ENCODE assay signal across 10 cellular contexts in genomic region chr1:2127181-2128145, GRCh38.
DNase-seq lines count a peak whose midpoint lies in the region; ATAC-seq and TF ChIP-seq lines count a peak whose summit lies in the region.
"Had no signal": no experiment of that assay in that cellular context is flagged by ENCODE, and none has a peak within 500 bp of the region (broad histone marks: within the 10 kb centered on the region; RNA-seq: fewer than 3 reads in every experiment).

No MANE protein-coding gene starts in this region.

- peaks cover 1% of the 10 kb centered on the region for H3K4me1 Mint-ChIP-seq in MCF 10A (ENCODE audit: insufficient read depth, unreplicated experiment)

- POLR2A ChIA-PET in MCF 10A (lab: Yijun Ruan, JAX): no interaction called here

- H3K9me3 ChIP-seq in breast epithelium (no peaks in the 10 kb centered on the region), colonic mucosa (no peaks in the 10 kb centered on the region)
- H3K9me3 ChIP-seq: adrenal gland had no signal

- H3K4me3 ChIP-seq in breast epithelium (peak overlapping the region in 2 of 3 donors; percentile 28 to 56), colonic mucosa (no peak overlapping the region)
- H3K4me3 ChIP-seq: adrenal gland had no signal

- CTCF ChIA-PET in MCF 10A (lab: Yijun Ruan, JAX): interaction anchor here (0.9 to 1.9 kb wide), 2 partner anchors 13 to 83 kb away, joined by 4 to 7 read pairs; no protein-coding TSS in a partner anchor

- intact Hi-C loops in breast epithelium (cut with DNase I; ENCODE audit: low total_unique reads) (no loop called here), MCF 10A (cut with micrococcal nuclease) (no loop called here), colonic mucosa (cut with DNase I) (no loop called here)

- no peak for TF ChIP-seq POLR2A in breast epithelium (IDR thresholded peaks at IDR 0.05)

- H3K27me3 ChIP-seq in breast epithelium (no peaks in the 10 kb centered on the region), colonic mucosa (no peaks in the 10 kb centered on the region)
- H3K27me3 ChIP-seq: adrenal gland had no signal

- no TSS peak for BruUV-seq in MCF 10A (replicated peaks; lab: Mats Ljungman, UMichigan)

- TF ChIP-seq CTCF in breast epithelium (IDR thresholded peaks at IDR 0.05) (no peak), MCF 10A (IDR thresholded peaks at IDR 0.05; ENCODE audit: unreplicated experiment) (no peak), colonic mucosa (IDR thresholded peaks at IDR 0.05) (no peak)

- ATAC-seq in GM21737 (IDR thresholded peaks at IDR 0.05; ENCODE audit: unreplicated experiment): no peak

- H3K27ac ChIP-seq in breast epithelium: peak overlapping the region; percentile 12 to 29
- no peak overlapping the region for H3K27ac ChIP-seq in colonic mucosa
- H3K27ac ChIP-seq: adrenal gland had no signal

- no peak overlapping the region for H3K4me3 Mint-ChIP-seq in MCF 10A (ENCODE audit: unreplicated experiment)

- no peak overlapping the region for H3K27ac Mint-ChIP-seq in MCF 10A (ENCODE audit: low read depth, unreplicated experiment)

- no peaks in the 10 kb centered on the region for H3K36me3 Mint-ChIP-seq in MCF 10A (ENCODE audit: insufficient read depth, unreplicated experiment)

- peak in 1 of 2 donors; percentile 50 for DNase-seq in breast epithelium (ENCODE audit: low spot score in 2 of 2)
- no peak for DNase-seq in MCF 10A (ENCODE audit: unreplicated experiment)
- DNase-seq in anterior cingulate cortex (lab: John Stamatoyannopoulos, UW): peak in 31 of 58 donors; percentile 22 to 73 (median 47)
- DNase-seq in midbrain (lab: John Stamatoyannopoulos, UW): peak; percentile 52
- DNase-seq in colonic mucosa: no peak
- no peak for DNase-seq in cerebellum (ENCODE audit: low spot score)
- DNase-seq in stimulated activated CD4-positive, alpha-beta T cell treated with anti-CD3 and anti-CD28 coated beads, Interleukin-4, amount 100 ng/mL, for 1 hour: no peak
- DNase-seq: stimulated activated CD4-positive, alpha-beta T cell treated with anti-CD3 and anti-CD28 coated beads, Interleukin-4, amount 100 ng/mL, for 4 hours had no signal

- H3K9ac ChIP-seq in colonic mucosa (ENCODE audit: low read depth in 2 of 2, low read length in 2 of 2): no peak overlapping the region

- no peaks in the 10 kb centered on the region for H3K9me3 Mint-ChIP-seq in MCF 10A (ENCODE audit: unreplicated experiment)

- no peaks in the 10 kb centered on the region for H3K4me1 ChIP-seq in breast epithelium
- H3K4me1 ChIP-seq in colonic mucosa: no peaks in the 10 kb centered on the region

- no peaks in the 10 kb centered on the region for H3K27me3 Mint-ChIP-seq in MCF 10A (ENCODE audit: insufficient read depth, unreplicated experiment)

- H3K36me3 ChIP-seq in breast epithelium (no peaks in the 10 kb centered on the region), colonic mucosa (no peaks in the 10 kb centered on the region)
- H3K36me3 ChIP-seq: adrenal gland had no signal

Comparison
In these comparisons a context has a peak if more than half of its experiments do, and no peak if none do; other contexts are left out.
1. DNase-seq: peak in anterior cingulate cortex (31 of 58) and midbrain (single experiment); none in MCF 10A (single experiment), colonic mucosa (single experiment), cerebellum (single experiment) and stimulated activated CD4-positive, alpha-beta T cell treated with anti-CD3 and anti-CD28 coated beads, Interleukin-4, amount 100 ng/mL, for 1 hour (single experiment).